In genomic region chr4:88159137-88159725, GRCh38 we compare ENCODE assay signal across 8 cellular contexts. TPM values are rescaled to one million over a fixed set of nuclear protein-coding genes. Genes with fewer than 3 reads are reported as not detected.
A peak's percentile ranks its signal among the peaks of the same experiment; 100 is the strongest.
DNase-seq lines count a peak whose midpoint lies in the region; ATAC-seq and TF ChIP-seq lines count a peak whose summit lies in the region.

No MANE protein-coding gene starts in this region.

- TF ChIP-seq CTCF in DOHH2 (IDR thresholded peaks at IDR 0.05; ENCODE audit: low read depth, low read length, poor library complexity, severe bottlenecking) (no peak), epithelial cell of esophagus (IDR thresholded peaks at IDR 0.05; ENCODE audit: insufficient read depth, low read depth, low read length, missing control alignments) (no peak)

- H3F3A ChIP-seq in DOHH2 (ENCODE audit: control insufficient read depth, insufficient read depth), result no peaks in the 10 kb centered on the region

- ATAC-seq in naive thymus-derived CD8-positive, alpha-beta T cell, result no peak

- no peaks in the 10 kb centered on the region for H3K9me3 ChIP-seq in DOHH2 (ENCODE audit: control insufficient read depth, insufficient read depth, low read length)

- H3K27ac ChIP-seq in DOHH2 (ENCODE audit: low read depth, low read length), result no peak overlapping the region

- peak overlapping the region; percentile 27 for H3K4me3 ChIP-seq in DOHH2 (ENCODE audit: low read length)
- H3K4me3 ChIP-seq in H7 (ENCODE audit: insufficient read depth, low read depth, low read length), result peak overlapping the region; percentile 62
- H3K4me3 ChIP-seq in epithelial cell of esophagus (ENCODE audit: low read length), result peak overlapping the region; percentile 51

- H3K27ac Mint-ChIP-seq in naive thymus-derived CD8-positive, alpha-beta T cell, result no peak overlapping the region

- H3K27me3 ChIP-seq in DOHH2 (ENCODE audit: control insufficient read depth, low read length) (peaks cover 16% of the 10 kb centered on the region), H7 (ENCODE audit: control insufficient read depth, insufficient read depth, low read length) (0 out of 2 replicates have a peak, but pooled peaks cover 1% of the 10 kb centered on the region)

- DNase-seq in H7 (no peak), RKO (ENCODE audit: low spot score) (peak; percentile 68), epithelial cell of esophagus (ENCODE audit: low read depth) (peak; percentile 39), NCI-H1694 (lab: John Stamatoyannopoulos, UW) (no peak), NCI-H524 treated with DMSO at 0.1 percent for 48 hours (lab: John Stamatoyannopoulos, UW) (no peak), D341Med (ENCODE audit: low spot score) (no peak)
- no peak for DNase-seq in naive thymus-derived CD8-positive, alpha-beta T cell

- H4K20me1 ChIP-seq in DOHH2 (ENCODE audit: control insufficient read depth, insufficient read depth, low read depth, low read length), result no peaks in the 10 kb centered on the region

- H3K36me3 ChIP-seq in DOHH2 (ENCODE audit: control insufficient read depth, low read length), result no peaks in the 10 kb centered on the region
- H3K36me3 ChIP-seq in H7 (replicated peaks; ENCODE audit: control insufficient read depth, insufficient read depth, low read length), result no peaks in the 10 kb centered on the region

- H3K4me1 ChIP-seq in DOHH2 (ENCODE audit: control insufficient read depth, low read length), result no peaks in the 10 kb centered on the region

- peak overlapping the region; percentile 49 to 78 (median 67) for H3K4me3 Mint-ChIP-seq in naive thymus-derived CD8-positive, alpha-beta T cell

- no peaks in the 10 kb centered on the region for H3K9me2 ChIP-seq in DOHH2 (replicated peaks; ENCODE audit: control insufficient read depth, low read length)

- H3K4me1 Mint-ChIP-seq in naive thymus-derived CD8-positive, alpha-beta T cell, result peaks cover 6 to 16% (median 11%) of the 10 kb centered on the region in 4 donors

- H3K27me3 Mint-ChIP-seq in naive thymus-derived CD8-positive, alpha-beta T cell, result peaks cover 7 to 18% (median 9%) of the 10 kb centered on the region in 5 donors

- POLR2A ChIA-PET in naive thymus-derived CD8-positive, alpha-beta T cell (lab: Charles Lee), result no interaction called here

- H3K36me3 Mint-ChIP-seq in naive thymus-derived CD8-positive, alpha-beta T cell, result peaks cover 0 to 2% (median 0%) of the 10 kb centered on the region in 3 donors

- peaks cover 0 to 2% (median 0%) of the 10 kb centered on the region in 9 donors for H3K9me3 Mint-ChIP-seq in naive thymus-derived CD8-positive, alpha-beta T cell

- peak overlapping the region; percentile 48; the same call in 1 of the 2 replicates for H3K4me2 ChIP-seq in DOHH2 (ENCODE audit: low read length)

- H3K79me2 ChIP-seq in DOHH2 (ENCODE audit: control insufficient read depth, low read length), result no peaks in the 10 kb centered on the region

RNA-seq across cellular contexts. Expression of gene ABCG2, which starts 0.8 kb away (rescaled TPM):
- 3.3 and 9.0 TPM in 2 replicates for total RNA-seq in H7 (2014; rRNA removed; shearing (Covaris generic))
- total RNA-seq in naive thymus-derived CD8-positive, alpha-beta T cell, result under 1 TPM; 0.33 to 0.73 TPM
- under 1 TPM in 2 of 3 donors, not detected in 1; 0.15 to 0.24 TPM for polyA plus RNA-seq in naive thymus-derived CD8-positive, alpha-beta T cell

Comparison
In these comparisons a context has a peak if more than half of its experiments do, and no peak if none do; other contexts are left out.
1. DNase-seq: peak in RKO (single experiment) and epithelial cell of esophagus (single experiment); none in H7 (single experiment), naive thymus-derived CD8-positive, alpha-beta T cell (0 of 10), NCI-H1694 (single experiment), NCI-H524 treated with DMSO at 0.1 percent for 48 hours (single experiment) and D341Med (single experiment).
2. Peak in every context shown above with its lines, with median percentiles within 50 percentile points of each other: H3K4me3 ChIP-seq.